ENCODE assay signal across 10 cellular contexts in the genomic region with DNA sequence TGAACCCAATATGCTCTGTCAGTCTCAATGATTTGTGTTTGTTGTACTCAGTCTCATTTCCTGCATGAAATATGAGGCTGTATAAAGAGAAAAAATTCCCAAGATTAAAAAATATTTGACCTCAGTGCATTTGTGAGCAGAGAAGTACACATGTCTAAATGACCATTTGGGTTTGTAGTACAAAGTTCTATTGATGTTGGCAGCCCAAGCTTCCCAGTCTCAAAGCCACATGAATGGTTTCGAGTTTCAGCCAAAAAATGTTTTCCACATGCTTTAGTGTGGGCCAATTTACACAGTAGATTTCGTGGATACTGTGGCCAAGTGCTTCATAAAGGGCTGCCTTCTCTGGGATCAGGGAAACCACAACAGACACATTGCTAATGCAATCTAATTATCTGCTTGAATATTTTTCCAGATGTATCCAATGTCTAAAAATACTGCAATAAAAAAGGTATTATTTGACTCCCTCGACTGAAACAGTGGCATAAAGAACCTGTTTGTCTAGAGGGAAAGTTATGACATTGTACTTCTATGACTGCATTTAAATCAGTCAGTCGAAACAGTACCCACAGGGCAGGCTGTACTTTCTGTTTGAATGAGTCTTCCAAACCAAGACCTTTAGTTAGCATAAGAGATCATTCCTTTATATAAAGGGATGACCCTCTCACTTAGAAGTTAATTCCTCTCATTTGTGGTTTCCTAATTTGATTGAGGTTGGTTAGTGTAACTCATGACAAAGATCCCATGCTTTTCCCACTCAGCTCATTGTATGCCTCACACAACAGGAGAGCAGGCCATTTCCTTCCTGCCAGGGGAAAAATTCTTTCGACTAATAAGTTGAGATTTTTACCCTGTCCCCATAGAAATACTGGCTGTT.
DNase-seq lines count a peak whose midpoint lies in the region; ATAC-seq and TF ChIP-seq lines count a peak whose summit lies in the region.
"Had no signal": no experiment of that assay in that cellular context is flagged by ENCODE, and none has a peak within 500 bp of the region (broad histone marks: within the 10 kb centered on the region; RNA-seq: fewer than 3 reads in every experiment).

No MANE protein-coding gene starts in this region.

- no peaks in the 10 kb centered on the region for H3K9me3 ChIP-seq in SJSA1 (replicated peaks)
- H3K9me3 ChIP-seq in CD8-positive, alpha-beta T cell (ENCODE audit: low read length) = no peaks in the 10 kb centered on the region

- TF ChIP-seq CTCF in foreskin keratinocyte (conservative IDR thresholded peaks at IDR 0.05) = no peak
- no peak for TF ChIP-seq CTCF in CD8-positive, alpha-beta T cell (IDR thresholded peaks at IDR 0.05)

- H3K27me3 Mint-ChIP-seq in CD8-positive, alpha-beta T cell (ENCODE audit: low read depth) = no peaks in the 10 kb centered on the region
- H3K27me3 Mint-ChIP-seq: activated naive CD8-positive, alpha-beta T cell; naive thymus-derived CD4-positive, alpha-beta T cell had no signal

- H3K4me3 ChIP-seq in SJSA1 = no peak overlapping the region
- H3K4me3 ChIP-seq in CD8-positive, alpha-beta T cell (ENCODE audit: low read depth, low read length) = no peak overlapping the region

- intact Hi-C loops in CD8-positive, alpha-beta T cell (cut with DNase I, micrococcal nuclease) = no loop called here

- no peak overlapping the region for H3K4me3 Mint-ChIP-seq in CD8-positive, alpha-beta T cell
- H3K4me3 Mint-ChIP-seq: activated naive CD8-positive, alpha-beta T cell; naive thymus-derived CD4-positive, alpha-beta T cell had no signal

- ATAC-seq in foreskin keratinocyte (peak; percentile 55), HG03139 (IDR thresholded peaks at IDR 0.05; ENCODE audit: unreplicated experiment) (no peak), HG03025 (IDR thresholded peaks at IDR 0.05; ENCODE audit: low FRiP score, unreplicated experiment) (no peak)
- no peak for ATAC-seq in CD8-positive, alpha-beta T cell
- ATAC-seq: naive thymus-derived CD4-positive, alpha-beta T cell had no signal

- peak overlapping the region; percentile 21; the same call in 1 of the 2 replicates for H3K27ac ChIP-seq in SJSA1
- H3K27ac ChIP-seq in foreskin keratinocyte = peak overlapping the region; percentile 36
- H3K27ac ChIP-seq in CD8-positive, alpha-beta T cell (ENCODE audit: low read depth, low read length) = no peak overlapping the region

- POLR2A ChIA-PET in CD8-positive, alpha-beta T cell (lab: Charles Lee) = no interaction called here

- no peaks in the 10 kb centered on the region for H3K36me3 Mint-ChIP-seq in CD8-positive, alpha-beta T cell
- H3K36me3 Mint-ChIP-seq: activated naive CD8-positive, alpha-beta T cell; naive thymus-derived CD4-positive, alpha-beta T cell had no signal

- DNase-seq in GM04504 (ENCODE audit: low read depth) = peak; percentile 75
- peak in 1 of 2 experiments; percentile 20 for DNase-seq in SJSA1 (ENCODE audit: low read depth in 1 of 2, low spot score in 2 of 2)
- DNase-seq in foreskin keratinocyte = peak; percentile 59 to 77
- peak; percentile 31 for DNase-seq in retina
- DNase-seq in CD8-positive, alpha-beta T cell = no peak
- no peak for DNase-seq in NCI-H2227 (lab: John Stamatoyannopoulos, UW; ENCODE audit: unreplicated experiment)
- DNase-seq: naive thymus-derived CD4-positive, alpha-beta T cell had no signal

- H3K4me1 Mint-ChIP-seq in CD8-positive, alpha-beta T cell (ENCODE audit: low read depth) = no peaks in the 10 kb centered on the region
- H3K4me1 Mint-ChIP-seq: naive thymus-derived CD4-positive, alpha-beta T cell had no signal

- H3K4me1 ChIP-seq in SJSA1 (replicated peaks) (peaks cover 18% of the 10 kb centered on the region), foreskin keratinocyte (peaks cover 16% of the 10 kb centered on the region)
- no peaks in the 10 kb centered on the region for H3K4me1 ChIP-seq in CD8-positive, alpha-beta T cell (ENCODE audit: insufficient read depth, low read length)

- H3K27me3 ChIP-seq in SJSA1 (replicated peaks) = no peaks in the 10 kb centered on the region
- no peaks in the 10 kb centered on the region for H3K27me3 ChIP-seq in foreskin keratinocyte
- no peaks in the 10 kb centered on the region for H3K27me3 ChIP-seq in CD8-positive, alpha-beta T cell (ENCODE audit: insufficient read depth, low read length)

- no peaks in the 10 kb centered on the region for H3K36me3 ChIP-seq in SJSA1
- no peaks in the 10 kb centered on the region for H3K36me3 ChIP-seq in CD8-positive, alpha-beta T cell (ENCODE audit: insufficient read depth, low read length)

- CTCF ChIA-PET in CD8-positive, alpha-beta T cell (lab: Charles Lee) = no interaction called here

- H3K27ac Mint-ChIP-seq in CD8-positive, alpha-beta T cell = no peak overlapping the region
- H3K27ac Mint-ChIP-seq: activated naive CD8-positive, alpha-beta T cell; naive thymus-derived CD4-positive, alpha-beta T cell had no signal

- no peaks in the 10 kb centered on the region for H3K9me3 Mint-ChIP-seq in CD8-positive, alpha-beta T cell

Comparison
In these comparisons a context has a peak if more than half of its experiments do, and no peak if none do; other contexts are left out.
1. DNase-seq: peak in GM04504 (single experiment), foreskin keratinocyte (2 of 2) and retina (single experiment); none in CD8-positive, alpha-beta T cell (0 of 7) and NCI-H2227 (single experiment).